Comparison of ENCODE assay signal across 8 cellular contexts in the genomic region with DNA sequence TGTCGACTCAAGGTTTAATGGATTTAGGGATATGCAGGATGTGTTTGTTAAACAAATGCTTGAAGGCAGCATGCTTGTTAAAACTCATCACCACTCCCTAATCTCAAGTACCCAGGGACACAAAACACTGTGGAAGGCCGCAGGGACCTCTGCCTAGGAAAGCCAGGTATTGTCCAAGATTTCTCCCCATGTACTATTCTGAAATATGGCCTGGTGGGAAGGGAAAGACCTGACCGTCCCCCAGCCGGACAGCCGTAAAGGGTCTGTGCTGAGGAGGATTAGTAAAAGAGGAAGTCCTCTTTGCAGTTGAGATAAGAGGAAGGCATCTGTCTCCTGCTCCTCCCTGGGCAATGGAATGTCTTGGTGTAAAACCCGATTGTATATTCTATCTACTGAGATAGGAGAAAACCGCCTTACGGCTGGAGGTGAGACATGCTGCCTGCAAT.
DNase-seq lines count a peak whose midpoint lies in the region; ATAC-seq, FAIRE-seq and TF ChIP-seq lines count a peak whose summit lies in the region.
"Not testable (repeated sequence)": the region's sequence is repeated elsewhere in the genome, so short reads cannot be mapped to it uniquely, and the experiment has no call there.

No MANE protein-coding gene starts in this region.

- TF ChIP-seq RAD21 in A549 (conservative IDR thresholded peaks at IDR 0.05 in 1 of 2, IDR thresholded peaks at IDR 0.05 in 1 of 2) = not testable (repeated sequence)

- H3K4me2 ChIP-seq in A549 (peak overlapping the region; percentile 97), GM23338 (peak overlapping the region; percentile 99)

- H3K4me1 Mint-ChIP-seq in GM23338 = peaks cover 30% of the 10 kb centered on the region
- not testable (repeated sequence) for H3K4me1 Mint-ChIP-seq in IgD-negative memory B cell; activated CD4-positive, alpha-beta T cell treated with anti-CD3 and anti-CD28 coated beads, Interleukin-2, amount 10 ng/mL, durations not matched to agents 7 days and 5 days
- peaks cover 17% of the 10 kb centered on the region for H3K4me1 Mint-ChIP-seq in mesothelial cell of epicardium
- peaks cover 14% of the 10 kb centered on the region for H3K4me1 Mint-ChIP-seq in osteocyte (ENCODE audit: unreplicated experiment)

- not testable (repeated sequence) for TF ChIP-seq POLR2A in A549 (IDR thresholded peaks at IDR 0.05; ENCODE audit: low read length)

- not testable (repeated sequence) for DNase-seq in A549 (ENCODE audit: low read depth in 1 of 2, low spot score in 1 of 2); GM23338 (ENCODE audit: low spot score); activated CD4-positive, alpha-beta T cell treated with anti-CD3 and anti-CD28 coated beads, Interleukin-2, amount 10 ng/mL, durations not matched to agents 7 days and 5 days; mesothelial cell of epicardium (ENCODE audit: low spot score in 2 of 2, unreplicated experiment in 2 of 2)
- DNase-seq in osteocyte (ENCODE audit: extremely low spot score, unreplicated experiment) = peak; percentile 6

- not testable (repeated sequence) for H3K9me2 ChIP-seq in GM23338 (ENCODE audit: insufficient read depth)

- peaks cover 47% of the 10 kb centered on the region for H3K27me3 ChIP-seq in GM23338 (ENCODE audit: insufficient read depth)
- peaks cover 47% of the 10 kb centered on the region for H3K27me3 ChIP-seq in ectodermal cell (ENCODE audit: control insufficient read depth, insufficient read depth, low read length, poor library complexity, severe bottlenecking)
- H3K27me3 ChIP-seq in iPS-18a (ENCODE audit: control insufficient read depth, insufficient read depth, low read length) = peaks cover 30% of the 10 kb centered on the region

- CTCF ChIA-PET in A549 (lab: Yijun Ruan, JAX); activated CD4-positive, alpha-beta T cell treated with anti-CD3 and anti-CD28 coated beads, Interleukin-2, amount 10 ng/mL, durations not matched to agents 7 days and 5 days (lab: Charles Lee): not testable (repeated sequence)

- 71% methylated on average over 8 of the region's 8 CpGs for WGBS in A549 (ENCODE audit: missing lambda C conversion rate)
- WGBS in ectodermal cell, 2 experiments = 68 to 83% methylated on average over 7 to 8 of the region's 8 CpGs

- H4K20me1 ChIP-seq in GM23338 (replicated peaks; ENCODE audit: insufficient read depth) = not testable (repeated sequence)

- H2AFZ ChIP-seq in GM23338 = peak overlapping the region; percentile 99

- not testable (repeated sequence) for H3K9me3 Mint-ChIP-seq in GM23338, IgD-negative memory B cell, mesothelial cell of epicardium
- H3K9me3 Mint-ChIP-seq in activated CD4-positive, alpha-beta T cell treated with anti-CD3 and anti-CD28 coated beads, Interleukin-2, amount 10 ng/mL, durations not matched to agents 7 days and 5 days = peaks cover 39% of the 10 kb centered on the region
- peaks cover 13% of the 10 kb centered on the region for H3K9me3 Mint-ChIP-seq in osteocyte (ENCODE audit: unreplicated experiment)

- not testable (repeated sequence) for FAIRE-seq in A549 (lab: Jason Lieb, UNC)

- not testable (repeated sequence) for H3K9ac ChIP-seq in iPS-18a (ENCODE audit: low read length)

- H3F3A ChIP-seq in GM23338 (replicated peaks; ENCODE audit: low read depth) = peaks cover 17% of the 10 kb centered on the region

- not testable (repeated sequence) for H3K4me1 ChIP-seq in A549; ectodermal cell (ENCODE audit: control insufficient read depth, insufficient read depth, low read length); iPS-18a (ENCODE audit: control insufficient read depth, low read depth, low read length)
- H3K4me1 ChIP-seq in GM23338 (ENCODE audit: insufficient read depth) = peaks cover 16% of the 10 kb centered on the region

- POLR2A ChIA-PET in A549 (lab: Yijun Ruan, JAX); activated CD4-positive, alpha-beta T cell treated with anti-CD3 and anti-CD28 coated beads, Interleukin-2, amount 10 ng/mL, durations not matched to agents 7 days and 5 days (lab: Charles Lee): not testable (repeated sequence)

- H3K9me3 ChIP-seq in A549; ectodermal cell (ENCODE audit: control insufficient read depth, low read length); iPS-18a (ENCODE audit: control insufficient read depth, low read depth, low read length): not testable (repeated sequence)

- H3K27me3 Mint-ChIP-seq in GM23338 (ENCODE audit: insufficient read depth, low read depth, poor library complexity) = peaks cover 48% of the 10 kb centered on the region
- peaks cover 40% of the 10 kb centered on the region for H3K27me3 Mint-ChIP-seq in IgD-negative memory B cell
- peaks cover 54% of the 10 kb centered on the region for H3K27me3 Mint-ChIP-seq in activated CD4-positive, alpha-beta T cell treated with anti-CD3 and anti-CD28 coated beads, Interleukin-2, amount 10 ng/mL, durations not matched to agents 7 days and 5 days
- H3K27me3 Mint-ChIP-seq in mesothelial cell of epicardium (ENCODE audit: low read depth) = peaks cover 70% of the 10 kb centered on the region
- peaks cover 45% of the 10 kb centered on the region for H3K27me3 Mint-ChIP-seq in osteocyte (ENCODE audit: unreplicated experiment)

- H3K4me3 Mint-ChIP-seq in GM23338 = peak overlapping the region; percentile 88
- H3K4me3 Mint-ChIP-seq in IgD-negative memory B cell = peak overlapping the region in 2 of 4 donors; percentile 35 to 67
- peak overlapping the region; percentile 39 for H3K4me3 Mint-ChIP-seq in activated CD4-positive, alpha-beta T cell treated with anti-CD3 and anti-CD28 coated beads, Interleukin-2, amount 10 ng/mL, durations not matched to agents 7 days and 5 days
- peak overlapping the region; percentile 91 for H3K4me3 Mint-ChIP-seq in mesothelial cell of epicardium
- H3K4me3 Mint-ChIP-seq in osteocyte (ENCODE audit: unreplicated experiment) = peak overlapping the region; percentile 69

- not testable (repeated sequence) for ATAC-seq in A549, GM23338

- H3K79me2 ChIP-seq in GM23338 (replicated peaks; ENCODE audit: insufficient read depth) = not testable (repeated sequence)

- not testable (repeated sequence) for H3K36me3 ChIP-seq in GM23338 (ENCODE audit: insufficient read depth); ectodermal cell (ENCODE audit: control insufficient read depth, insufficient read depth, low read length); iPS-18a (ENCODE audit: control insufficient read depth, low read depth, low read length)

- not testable (repeated sequence) for H3K27ac Mint-ChIP-seq in GM23338; osteocyte (ENCODE audit: unreplicated experiment)
- peak overlapping the region; percentile 40 to 86 (median 84) for H3K27ac Mint-ChIP-seq in IgD-negative memory B cell
- peak overlapping the region; percentile 31 for H3K27ac Mint-ChIP-seq in activated CD4-positive, alpha-beta T cell treated with anti-CD3 and anti-CD28 coated beads, Interleukin-2, amount 10 ng/mL, durations not matched to agents 7 days and 5 days
- H3K27ac Mint-ChIP-seq in mesothelial cell of epicardium = peak overlapping the region; percentile 48

- TF ChIP-seq CTCF in A549 (IDR thresholded peaks at IDR 0.05); GM23338 (conservative IDR thresholded peaks at IDR 0.05; ENCODE audit: low read depth in 2 of 2); mesothelial cell of epicardium (IDR thresholded peaks at IDR 0.05; ENCODE audit: unreplicated experiment); osteocyte (IDR thresholded peaks at IDR 0.05): not testable (repeated sequence)

- not testable (repeated sequence) for TF ChIP-seq EP300 in A549 (IDR thresholded peaks at IDR 0.05)

- H3K27ac ChIP-seq in A549; GM23338 (ENCODE audit: low read depth); ectodermal cell (ENCODE audit: insufficient read depth, low read depth, low read length, poor library complexity, severe bottlenecking); iPS-18a (ENCODE audit: low read length): not testable (repeated sequence)

- H3K4me3 ChIP-seq in A549 (peak overlapping the region; percentile 61; the same call in 2 of the 3 replicates), GM23338 (peak overlapping the region; percentile 93), ectodermal cell (ENCODE audit: insufficient read depth, low read depth, low read length) (peak overlapping the region; percentile 61), iPS-18a (ENCODE audit: low read length) (peak overlapping the region; percentile 74)

- H3K36me3 Mint-ChIP-seq in GM23338 (ENCODE audit: low read depth); IgD-negative memory B cell; activated CD4-positive, alpha-beta T cell treated with anti-CD3 and anti-CD28 coated beads, Interleukin-2, amount 10 ng/mL, durations not matched to agents 7 days and 5 days (ENCODE audit: low read depth); mesothelial cell of epicardium; osteocyte (ENCODE audit: unreplicated experiment): not testable (repeated sequence)
